ENCODE assay signal across 9 cellular contexts in genomic region chr22:36360871-36361383, GRCh38. TPM values are rescaled to one million over a fixed set of nuclear protein-coding genes. Genes with fewer than 3 reads are reported as not detected.
A peak's percentile ranks its signal among the peaks of the same experiment; 100 is the strongest.
DNase-seq lines count a peak whose midpoint lies in the region; ATAC-seq and TF ChIP-seq lines count a peak whose summit lies in the region.
"Had no signal": no experiment of that assay in that cellular context is flagged by ENCODE, and none has a peak within 500 bp of the region (broad histone marks: within the 10 kb centered on the region; RNA-seq: fewer than 3 reads in every experiment).

No MANE protein-coding gene starts in this region.

- H3K36me3 ChIP-seq in CD8-positive, alpha-beta T cell (ENCODE audit: insufficient read depth, low read length): peaks cover 5% of the 10 kb centered on the region
- no peaks in the 10 kb centered on the region for H3K36me3 ChIP-seq in parathyroid adenoma (ENCODE audit: control insufficient read depth, insufficient read depth, low read length)

- no peaks in the 10 kb centered on the region for H3K9me3 ChIP-seq in CD8-positive, alpha-beta T cell (ENCODE audit: low read length)
- no peaks in the 10 kb centered on the region for H3K9me3 ChIP-seq in parathyroid adenoma (ENCODE audit: control insufficient read depth, low read length)

- peak overlapping the region; percentile 43 for H3K4me3 Mint-ChIP-seq in CD8-positive, alpha-beta T cell

- H3K4me1 Mint-ChIP-seq in CD8-positive, alpha-beta T cell (ENCODE audit: low read depth): peaks cover 94% of the 10 kb centered on the region

- no peak overlapping the region for H2AFZ ChIP-seq in parathyroid adenoma

- no peaks in the 10 kb centered on the region for H3K27me3 ChIP-seq in CD8-positive, alpha-beta T cell (ENCODE audit: insufficient read depth, low read length)
- H3K27me3 ChIP-seq in parathyroid adenoma (ENCODE audit: control insufficient read depth, insufficient read depth, low read length): no peaks in the 10 kb centered on the region

- no peaks in the 10 kb centered on the region for H3K9me3 Mint-ChIP-seq in CD8-positive, alpha-beta T cell

- no peak overlapping the region for H3K4me3 ChIP-seq in CD8-positive, alpha-beta T cell (ENCODE audit: low read depth, low read length)
- H3K4me3 ChIP-seq in parathyroid adenoma (ENCODE audit: low read depth, low read length): peak overlapping the region; percentile 17

- peak overlapping the region; percentile 55 for H3K4me2 ChIP-seq in parathyroid adenoma (ENCODE audit: low read length)

- no peak for ATAC-seq in CD8-positive, alpha-beta T cell
- ATAC-seq in left lobe of liver: no peak

- peaks cover 97% of the 10 kb centered on the region for H3K4me1 ChIP-seq in CD8-positive, alpha-beta T cell (ENCODE audit: insufficient read depth, low read length)
- H3K4me1 ChIP-seq in parathyroid adenoma: peaks cover 41% of the 10 kb centered on the region

- H3K27ac Mint-ChIP-seq in CD8-positive, alpha-beta T cell: peak overlapping the region; percentile 95

- CTCF ChIA-PET in CD8-positive, alpha-beta T cell (lab: Charles Lee): interaction anchor here (1.0 to 1.2 kb wide), 3 partner anchors 23 to 33 kb away, joined by 3 to 4 read pairs (median 3); no protein-coding TSS in a partner anchor
- CTCF ChIA-PET in RWPE1 (lab: Yijun Ruan, JAX): no interaction called here

- no peak for DNase-seq in CD8-positive, alpha-beta T cell
- DNase-seq in RWPE1 (ENCODE audit: low spot score) (no peak), epithelial cell of prostate (ENCODE audit: low read depth, low spot score) (no peak), UCSD-AML1 (lab: John Stamatoyannopoulos, UW; ENCODE audit: unreplicated experiment) (no peak), left lobe of liver (ENCODE audit: low spot score) (no peak), T1000 (lab: John Stamatoyannopoulos, UW) (no peak)
- DNase-seq in stimulated activated CD4-positive, alpha-beta T cell treated with anti-CD3 and anti-CD28 coated beads, Interleukin-1b, Interleukin-23, amount 100 ng/mL, for 48 hours: no peak
- DNase-seq: activated effector memory CD4-positive, alpha-beta T cell treated with Interleukin-2 at 50 U/mL for 16 hours had no signal

- H3K79me2 ChIP-seq in parathyroid adenoma: peaks cover 47% of the 10 kb centered on the region

- peak overlapping the region; percentile 7 for H3K27ac ChIP-seq in CD8-positive, alpha-beta T cell (ENCODE audit: low read depth, low read length)
- H3K27ac ChIP-seq in RWPE1 (peak overlapping the region; percentile 89), epithelial cell of prostate (peak overlapping the region; percentile 99), parathyroid adenoma (peak overlapping the region; percentile 89)

- no peak for TF ChIP-seq CTCF in CD8-positive, alpha-beta T cell (IDR thresholded peaks at IDR 0.05)
- no peak for TF ChIP-seq CTCF in RWPE1 (conservative IDR thresholded peaks at IDR 0.05; ENCODE audit: low read depth)
- no peak for TF ChIP-seq CTCF in parathyroid adenoma (IDR thresholded peaks at IDR 0.05)

- no peak overlapping the region for H3K9ac ChIP-seq in parathyroid adenoma

- H3K27me3 Mint-ChIP-seq in CD8-positive, alpha-beta T cell (ENCODE audit: low read depth): no peaks in the 10 kb centered on the region

- H3K36me3 Mint-ChIP-seq in CD8-positive, alpha-beta T cell: peaks cover 64% of the 10 kb centered on the region

- intact Hi-C loops in CD8-positive, alpha-beta T cell (cut with DNase I, micrococcal nuclease): no loop called here

- POLR2A ChIA-PET in CD8-positive, alpha-beta T cell (lab: Charles Lee): interaction anchor here (1.2 to 3.5 kb wide), 5 partner anchors 9 to 33 kb away, joined by 3 to 13 read pairs (median 4); no protein-coding TSS in a partner anchor
- POLR2A ChIA-PET in RWPE1 (lab: Yijun Ruan, JAX; ENCODE audit: low non-redundant PET): no interaction called here

RNA-seq across cellular contexts. Expression of gene MYH9, which starts 26.8 kb away (rescaled TPM):
- 100 to 1,000 TPM; 703 to 757 TPM for total RNA-seq in CD8-positive, alpha-beta T cell
- 204 TPM for total RNA-seq in left lobe of liver

Comparison
In these comparisons a context has a peak if more than half of its experiments do, and no peak if none do; other contexts are left out.
1. H3K27ac ChIP-seq: peak in every context shown above with its lines; median percentile 99 in epithelial cell of prostate; 89 in RWPE1; 89 in parathyroid adenoma; 7 in CD8-positive, alpha-beta T cell.